Comparison of ENCODE assay signal across 2 cellular contexts in the genomic region with DNA sequence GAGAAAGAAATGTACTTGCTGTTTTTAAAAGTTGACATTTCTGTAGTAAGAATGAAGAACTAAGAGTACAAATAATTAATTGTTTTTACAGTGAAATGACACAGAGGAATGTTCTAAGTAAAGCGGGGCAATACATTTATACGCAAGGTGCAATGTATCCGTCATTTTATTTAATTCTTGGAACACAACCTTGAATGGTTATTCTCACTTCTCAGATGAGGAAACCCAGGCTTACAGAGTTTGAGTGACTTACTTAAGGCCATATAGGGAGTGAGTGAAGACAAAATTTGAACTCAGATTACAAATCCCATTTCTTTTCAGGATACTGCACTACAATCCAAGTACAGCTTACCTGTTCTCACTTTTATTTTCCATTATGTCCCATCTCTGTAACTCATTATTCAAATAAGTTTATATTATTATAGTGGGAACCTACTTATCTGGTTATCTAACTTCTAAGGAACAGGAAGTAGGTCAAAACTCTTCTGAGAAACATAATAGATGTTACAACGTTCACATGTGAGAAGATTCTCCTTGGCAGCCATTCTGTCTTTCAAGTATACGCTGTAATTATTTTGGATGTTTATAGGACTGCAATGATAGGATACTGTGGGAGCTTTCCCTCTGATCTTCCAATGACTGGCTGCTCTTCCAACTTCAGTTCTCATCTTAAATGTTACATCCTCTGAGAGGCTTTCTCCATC.
TF ChIP-seq lines count a peak whose summit lies in the region.

No MANE protein-coding gene starts in this region.

TF ChIP-seq in GM12878, 131 proteins besides CTCF, POLR2A, EP300 and RAD21:
- TF ChIP-seq FOXK2 (IDR thresholded peaks at IDR 0.05) (no peak), SP1 (IDR thresholded peaks at IDR 0.05; ENCODE audit: low read depth, low read length) (no peak), WRNIP1 (IDR thresholded peaks at IDR 0.05; ENCODE audit: borderline replicate concordance, low read depth, low read length) (no peak), SUZ12 (IDR thresholded peaks at IDR 0.05; ENCODE audit: unreplicated experiment) (no peak), TCF3 (IDR thresholded peaks at IDR 0.05; ENCODE audit: borderline replicate concordance, insufficient read depth, low read depth, low read length) (no peak), CBX5 (IDR thresholded peaks at IDR 0.05; ENCODE audit: low read depth) (no peak), ZNF274 (IDR thresholded peaks at IDR 0.05; ENCODE audit: insufficient read depth, insufficient read length) (no peak), EGR1 (IDR thresholded peaks at IDR 0.05; ENCODE audit: borderline replicate concordance in 1 of 2, low read depth in 2 of 2, low read length in 2 of 2) (no peak), ZSCAN29 (IDR thresholded peaks at IDR 0.05) (no peak), MYB (IDR thresholded peaks at IDR 0.05; ENCODE audit: borderline replicate concordance, low read depth, low read length) (no peak), ZNF217 (IDR thresholded peaks at IDR 0.05) (0 out of 2 replicates have a peak, but pooled peaks have one; percentile 42), HDAC2 (IDR thresholded peaks at IDR 0.05) (no peak), IKZF1 (conservative IDR thresholded peaks at IDR 0.05) (no peak), MEF2A (IDR thresholded peaks at IDR 0.05; ENCODE audit: insufficient read depth, low read depth, low read length) (no peak), YY1 (IDR thresholded peaks at IDR 0.05; ENCODE audit: low read depth, low read length) (no peak), BACH1 (IDR thresholded peaks at IDR 0.05; ENCODE audit: borderline replicate concordance) (no peak), STAT3 (IDR thresholded peaks at IDR 0.05; ENCODE audit: low read depth, low read length) (no peak)
- TF ChIP-seq, protein P1, sequence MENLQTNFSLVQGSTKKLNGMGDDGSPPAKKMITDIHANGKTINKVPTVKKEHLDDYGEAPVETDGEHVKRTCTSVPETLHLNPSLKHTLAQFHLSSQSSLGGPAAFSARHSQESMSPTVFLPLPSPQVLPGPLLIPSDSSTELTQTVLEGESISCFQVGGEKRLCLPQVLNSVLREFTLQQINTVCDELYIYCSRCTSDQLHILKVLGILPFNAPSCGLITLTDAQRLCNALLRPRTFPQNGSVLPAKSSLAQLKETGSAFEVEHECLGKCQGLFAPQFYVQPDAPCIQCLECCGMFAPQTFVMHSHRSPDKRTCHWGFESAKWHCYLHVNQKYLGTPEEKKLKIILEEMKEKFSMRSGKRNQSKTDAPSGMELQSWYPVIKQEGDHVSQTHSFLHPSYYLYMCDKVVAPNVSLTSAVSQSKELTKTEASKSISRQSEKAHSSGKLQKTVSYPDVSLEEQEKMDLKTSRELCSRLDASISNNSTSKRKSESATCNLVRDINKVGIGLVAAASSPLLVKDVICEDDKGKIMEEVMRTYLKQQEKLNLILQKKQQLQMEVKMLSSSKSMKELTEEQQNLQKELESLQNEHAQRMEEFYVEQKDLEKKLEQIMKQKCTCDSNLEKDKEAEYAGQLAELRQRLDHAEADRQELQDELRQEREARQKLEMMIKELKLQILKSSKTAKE (IDR thresholded peaks at IDR 0.05; ENCODE audit: low read depth, poor library complexity, severe bottlenecking): no peak
- TF ChIP-seq, protein P2, sequence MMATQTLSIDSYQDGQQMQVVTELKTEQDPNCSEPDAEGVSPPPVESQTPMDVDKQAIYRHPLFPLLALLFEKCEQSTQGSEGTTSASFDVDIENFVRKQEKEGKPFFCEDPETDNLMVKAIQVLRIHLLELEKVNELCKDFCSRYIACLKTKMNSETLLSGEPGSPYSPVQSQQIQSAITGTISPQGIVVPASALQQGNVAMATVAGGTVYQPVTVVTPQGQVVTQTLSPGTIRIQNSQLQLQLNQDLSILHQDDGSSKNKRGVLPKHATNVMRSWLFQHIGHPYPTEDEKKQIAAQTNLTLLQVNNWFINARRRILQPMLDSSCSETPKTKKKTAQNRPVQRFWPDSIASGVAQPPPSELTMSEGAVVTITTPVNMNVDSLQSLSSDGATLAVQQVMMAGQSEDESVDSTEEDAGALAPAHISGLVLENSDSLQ (IDR thresholded peaks at IDR 0.05): peak; percentile 24; the same call in 1 of the 2 replicates
- TF ChIP-seq, protein P3, sequence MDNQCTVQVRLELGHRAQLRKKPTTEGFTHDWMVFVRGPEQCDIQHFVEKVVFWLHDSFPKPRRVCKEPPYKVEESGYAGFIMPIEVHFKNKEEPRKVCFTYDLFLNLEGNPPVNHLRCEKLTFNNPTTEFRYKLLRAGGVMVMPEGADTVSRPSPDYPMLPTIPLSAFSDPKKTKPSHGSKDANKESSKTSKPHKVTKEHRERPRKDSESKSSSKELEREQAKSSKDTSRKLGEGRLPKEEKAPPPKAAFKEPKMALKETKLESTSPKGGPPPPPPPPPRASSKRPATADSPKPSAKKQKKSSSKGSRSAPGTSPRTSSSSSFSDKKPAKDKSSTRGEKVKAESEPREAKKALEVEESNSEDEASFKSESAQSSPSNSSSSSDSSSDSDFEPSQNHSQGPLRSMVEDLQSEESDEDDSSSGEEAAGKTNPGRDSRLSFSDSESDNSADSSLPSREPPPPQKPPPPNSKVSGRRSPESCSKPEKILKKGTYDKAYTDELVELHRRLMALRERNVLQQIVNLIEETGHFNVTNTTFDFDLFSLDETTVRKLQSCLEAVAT (IDR thresholded peaks at IDR 0.05): peak; percentile 71
- TF ChIP-seq, protein P4, sequence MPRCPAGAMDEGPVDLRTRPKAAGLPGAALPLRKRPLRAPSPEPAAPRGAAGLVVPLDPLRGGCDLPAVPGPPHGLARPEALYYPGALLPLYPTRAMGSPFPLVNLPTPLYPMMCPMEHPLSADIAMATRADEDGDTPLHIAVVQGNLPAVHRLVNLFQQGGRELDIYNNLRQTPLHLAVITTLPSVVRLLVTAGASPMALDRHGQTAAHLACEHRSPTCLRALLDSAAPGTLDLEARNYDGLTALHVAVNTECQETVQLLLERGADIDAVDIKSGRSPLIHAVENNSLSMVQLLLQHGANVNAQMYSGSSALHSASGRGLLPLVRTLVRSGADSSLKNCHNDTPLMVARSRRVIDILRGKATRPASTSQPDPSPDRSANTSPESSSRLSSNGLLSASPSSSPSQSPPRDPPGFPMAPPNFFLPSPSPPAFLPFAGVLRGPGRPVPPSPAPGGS (IDR thresholded peaks at IDR 0.05; ENCODE audit: borderline replicate concordance, insufficient read depth, low read depth, low read length, poor library complexity, severe bottlenecking): no peak

TF ChIP-seq in SK-N-SH, 30 proteins besides CTCF, POLR2A, EP300 and RAD21:
- TF ChIP-seq YY1 (IDR thresholded peaks at IDR 0.05; ENCODE audit: low read depth) (no peak), POLR2AphosphoS5 (IDR thresholded peaks at IDR 0.05; ENCODE audit: low read depth, low read length) (no peak), NFIC (IDR thresholded peaks at IDR 0.05; ENCODE audit: borderline replicate concordance) (no peak), RFX5 (IDR thresholded peaks at IDR 0.05; ENCODE audit: low read length) (no peak), GATA2 (CRISPR knock-in tag; IDR thresholded peaks at IDR 0.05) (no peak), JUND (IDR thresholded peaks at IDR 0.05) (no peak), SIN3A (IDR thresholded peaks at IDR 0.05; ENCODE audit: borderline replicate concordance, low read depth, low read length) (no peak), TCF12 (IDR thresholded peaks at IDR 0.05) (no peak), RXRA (IDR thresholded peaks at IDR 0.05; ENCODE audit: borderline replicate concordance, low read depth) (no peak), SMC3 (IDR thresholded peaks at IDR 0.05; ENCODE audit: low read depth, low read length) (no peak), NRF1 (IDR thresholded peaks at IDR 0.05; ENCODE audit: low read depth, low read length) (no peak), TEAD4 (IDR thresholded peaks at IDR 0.05; ENCODE audit: borderline replicate concordance, insufficient read depth) (no peak), CHD2 (IDR thresholded peaks at IDR 0.05; ENCODE audit: low read length, partially characterized antibody) (no peak)
- TF ChIP-seq, protein P5, sequence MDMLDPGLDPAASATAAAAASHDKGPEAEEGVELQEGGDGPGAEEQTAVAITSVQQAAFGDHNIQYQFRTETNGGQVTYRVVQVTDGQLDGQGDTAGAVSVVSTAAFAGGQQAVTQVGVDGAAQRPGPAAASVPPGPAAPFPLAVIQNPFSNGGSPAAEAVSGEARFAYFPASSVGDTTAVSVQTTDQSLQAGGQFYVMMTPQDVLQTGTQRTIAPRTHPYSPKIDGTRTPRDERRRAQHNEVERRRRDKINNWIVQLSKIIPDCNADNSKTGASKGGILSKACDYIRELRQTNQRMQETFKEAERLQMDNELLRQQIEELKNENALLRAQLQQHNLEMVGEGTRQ (IDR thresholded peaks at IDR 0.05; ENCODE audit: borderline replicate concordance, low read depth, low read length): no peak
- TF ChIP-seq, protein P6, sequence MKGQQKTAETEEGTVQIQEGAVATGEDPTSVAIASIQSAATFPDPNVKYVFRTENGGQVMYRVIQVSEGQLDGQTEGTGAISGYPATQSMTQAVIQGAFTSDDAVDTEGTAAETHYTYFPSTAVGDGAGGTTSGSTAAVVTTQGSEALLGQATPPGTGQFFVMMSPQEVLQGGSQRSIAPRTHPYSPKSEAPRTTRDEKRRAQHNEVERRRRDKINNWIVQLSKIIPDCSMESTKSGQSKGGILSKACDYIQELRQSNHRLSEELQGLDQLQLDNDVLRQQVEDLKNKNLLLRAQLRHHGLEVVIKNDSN (IDR thresholded peaks at IDR 0.05; ENCODE audit: borderline replicate concordance, low read depth): no peak
- TF ChIP-seq, protein P7, sequence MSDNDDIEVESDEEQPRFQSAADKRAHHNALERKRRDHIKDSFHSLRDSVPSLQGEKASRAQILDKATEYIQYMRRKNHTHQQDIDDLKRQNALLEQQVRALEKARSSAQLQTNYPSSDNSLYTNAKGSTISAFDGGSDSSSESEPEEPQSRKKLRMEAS (IDR thresholded peaks at IDR 0.05; ENCODE audit: low read depth): no peak
- TF ChIP-seq, protein P8, sequence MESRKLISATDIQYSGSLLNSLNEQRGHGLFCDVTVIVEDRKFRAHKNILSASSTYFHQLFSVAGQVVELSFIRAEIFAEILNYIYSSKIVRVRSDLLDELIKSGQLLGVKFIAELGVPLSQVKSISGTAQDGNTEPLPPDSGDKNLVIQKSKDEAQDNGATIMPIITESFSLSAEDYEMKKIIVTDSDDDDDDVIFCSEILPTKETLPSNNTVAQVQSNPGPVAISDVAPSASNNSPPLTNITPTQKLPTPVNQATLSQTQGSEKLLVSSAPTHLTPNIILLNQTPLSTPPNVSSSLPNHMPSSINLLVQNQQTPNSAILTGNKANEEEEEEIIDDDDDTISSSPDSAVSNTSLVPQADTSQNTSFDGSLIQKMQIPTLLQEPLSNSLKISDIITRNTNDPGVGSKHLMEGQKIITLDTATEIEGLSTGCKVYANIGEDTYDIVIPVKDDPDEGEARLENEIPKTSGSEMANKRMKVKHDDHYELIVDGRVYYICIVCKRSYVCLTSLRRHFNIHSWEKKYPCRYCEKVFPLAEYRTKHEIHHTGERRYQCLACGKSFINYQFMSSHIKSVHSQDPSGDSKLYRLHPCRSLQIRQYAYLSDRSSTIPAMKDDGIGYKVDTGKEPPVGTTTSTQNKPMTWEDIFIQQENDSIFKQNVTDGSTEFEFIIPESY (IDR thresholded peaks at IDR 0.05; ENCODE audit: borderline replicate concordance, low read depth): no peak
- TF ChIP-seq, protein P9, sequence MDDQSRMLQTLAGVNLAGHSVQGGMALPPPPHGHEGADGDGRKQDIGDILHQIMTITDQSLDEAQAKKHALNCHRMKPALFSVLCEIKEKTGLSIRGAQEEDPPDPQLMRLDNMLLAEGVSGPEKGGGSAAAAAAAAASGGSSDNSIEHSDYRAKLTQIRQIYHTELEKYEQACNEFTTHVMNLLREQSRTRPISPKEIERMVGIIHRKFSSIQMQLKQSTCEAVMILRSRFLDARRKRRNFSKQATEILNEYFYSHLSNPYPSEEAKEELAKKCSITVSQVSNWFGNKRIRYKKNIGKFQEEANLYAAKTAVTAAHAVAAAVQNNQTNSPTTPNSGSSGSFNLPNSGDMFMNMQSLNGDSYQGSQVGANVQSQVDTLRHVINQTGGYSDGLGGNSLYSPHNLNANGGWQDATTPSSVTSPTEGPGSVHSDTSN (IDR thresholded peaks at IDR 0.05): no peak
